ENCODE assay signal across 11 cellular contexts in the genomic region with DNA sequence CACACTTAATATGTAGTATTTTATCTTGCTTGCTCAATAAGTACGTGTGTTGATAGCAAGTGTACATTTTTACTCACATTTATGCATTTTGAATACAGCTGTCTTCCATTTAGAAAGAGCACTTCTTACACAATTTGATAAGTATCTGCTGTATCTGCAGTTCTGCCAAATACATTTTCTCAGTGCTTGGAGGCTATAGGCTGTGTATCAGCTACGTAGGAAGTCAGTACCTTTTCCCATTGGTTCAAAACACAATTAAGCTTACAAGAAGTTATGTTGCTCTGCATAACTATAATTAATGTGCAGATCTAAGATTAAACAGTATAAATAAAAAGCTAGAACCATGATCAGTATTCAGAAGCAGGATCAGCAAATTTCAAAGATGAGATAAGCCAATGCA.
"Had no signal": no experiment of that assay in that cellular context is flagged by ENCODE, and none has a peak within 500 bp of the region (broad histone marks: within the 10 kb centered on the region; RNA-seq: fewer than 3 reads in every experiment).

No MANE protein-coding gene starts in this region.

- H3K4me3 Mint-ChIP-seq: GM23338, H9, HFFc6 had no signal

- H3K4me1 ChIP-seq: HAP-1 had no signal

- DNase-seq: GM23248, GOT3, H7, H9, HCEC 1CT, HFFc6 had no signal

- H3K27ac Mint-ChIP-seq: GM23338, H9, HFFc6 had no signal

- H3K36me3 ChIP-seq: HAP-1 had no signal

- ATAC-seq: GM23338, HCT116 had no signal

- H3K4me2 ChIP-seq: GM23338 had no signal

- H3K4me3 ChIP-seq: GM23248, GM23338, HAP-1 had no signal

- H3K9me3 ChIP-seq: HAP-1 had no signal

- FAIRE-seq: H1, H54 had no signal

- H3K27ac ChIP-seq: GM23248 had no signal

- H3K9ac ChIP-seq: GM23248 had no signal

- H2AFZ ChIP-seq: GM23248, GM23338 had no signal
